8 cellular contexts compared by ENCODE assay signal in genomic region chr16:3087243-3087791, GRCh38. TPM values are rescaled to one million over a fixed set of nuclear protein-coding genes. Genes with fewer than 3 reads are reported as not detected.
DNase-seq lines count a peak whose midpoint lies in the region; ATAC-seq and TF ChIP-seq lines count a peak whose summit lies in the region.

No MANE protein-coding gene starts in this region.

- H3K27ac Mint-ChIP-seq in progenitor cell of endocrine pancreas = no peak overlapping the region

- ATAC-seq in HG03108 (IDR thresholded peaks at IDR 0.05; ENCODE audit: unreplicated experiment) = no peak

- H3K4me3 Mint-ChIP-seq in progenitor cell of endocrine pancreas (ENCODE audit: low read depth) = no peak overlapping the region

- H3K27me3 Mint-ChIP-seq in progenitor cell of endocrine pancreas = no peaks in the 10 kb centered on the region

- no peaks in the 10 kb centered on the region for H3K36me3 Mint-ChIP-seq in progenitor cell of endocrine pancreas (ENCODE audit: insufficient read depth)

- no peaks in the 10 kb centered on the region for H3K27me3 ChIP-seq in ascending aorta

- H3K36me3 ChIP-seq in ascending aorta = no peaks in the 10 kb centered on the region

- H3K4me1 ChIP-seq in ascending aorta = no peaks in the 10 kb centered on the region

- DNase-seq in GM03348 (ENCODE audit: low spot score) (peak; percentile 3), fibroblast of the aortic adventitia (ENCODE audit: low read depth) (no peak), progenitor cell of endocrine pancreas (ENCODE audit: low spot score, unreplicated experiment) (no peak), ascending aorta (ENCODE audit: low spot score in 2 of 2) (no peak), DMS 273 (lab: John Stamatoyannopoulos, UW; ENCODE audit: unreplicated experiment) (no peak), NCI-H1694 (lab: John Stamatoyannopoulos, UW) (no peak)

- H3K27ac ChIP-seq in ascending aorta = no peak overlapping the region

- no peaks in the 10 kb centered on the region for H3K9me3 ChIP-seq in ascending aorta

- peaks cover 1% of the 10 kb centered on the region for H3K4me1 Mint-ChIP-seq in progenitor cell of endocrine pancreas (ENCODE audit: low read depth)

- intact Hi-C loops in ascending aorta (cut with DNase I) = no loop called here

- no peaks in the 10 kb centered on the region for H3K9me3 Mint-ChIP-seq in progenitor cell of endocrine pancreas (ENCODE audit: low read depth)

- TF ChIP-seq CTCF in fibroblast of the aortic adventitia (IDR thresholded peaks at IDR 0.05; ENCODE audit: insufficient read depth, low read length) (peak; percentile 30), progenitor cell of endocrine pancreas (IDR thresholded peaks at IDR 0.05; ENCODE audit: unreplicated experiment) (peak; percentile 23), ascending aorta (IDR thresholded peaks at IDR 0.05) (peak in 1 of 3 experiments; percentile 22)

- H3K4me3 ChIP-seq in fibroblast of the aortic adventitia (ENCODE audit: low read depth, low read length) (no peak overlapping the region), ascending aorta (peak overlapping the region in 1 of 2 donors; percentile 41)

TF ChIP-seq in PFSK-1, 5 proteins besides CTCF, POLR2A, EP300 and RAD21:
- TF ChIP-seq TAF1 (IDR thresholded peaks at IDR 0.05; ENCODE audit: borderline replicate concordance, insufficient read depth, low read length) = no peak
- peak; percentile 59 to 81; a peak in 2 of 4 replicates for TF ChIP-seq REST (IDR thresholded peaks at IDR 0.05; ENCODE audit: insufficient read depth in 1 of 2, low read depth in 2 of 2, low read length in 2 of 2)
- no peak for TF ChIP-seq SIN3A (IDR thresholded peaks at IDR 0.05; ENCODE audit: borderline replicate concordance, insufficient read depth, low read length)

RNA-seq across cellular contexts. Expression of gene ZSCAN10, which starts 11.8 kb away (rescaled TPM):
- not detected for polyA plus RNA-seq in PFSK-1 (2012; ENCODE audit: insufficient read length, low read depth)
- total RNA-seq in fibroblast of the aortic adventitia (ENCODE audit: low replicate concordance) (not detected in 2 replicates), progenitor cell of endocrine pancreas (0.33 and 0.34 TPM in 2 replicates), ascending aorta (not detected)

RNA-seq across cellular contexts. Expression of gene IL32, which starts 21.9 kb away (rescaled TPM):
- polyA plus RNA-seq in PFSK-1 (2012; ENCODE audit: insufficient read length, low read depth) = 2.5 TPM
- total RNA-seq in fibroblast of the aortic adventitia (ENCODE audit: low replicate concordance) = 7.6 and 7.8 TPM in 2 replicates
- 2.9 and 4.6 TPM in 2 replicates for total RNA-seq in progenitor cell of endocrine pancreas
- 139 TPM for total RNA-seq in ascending aorta

RNA-seq across cellular contexts. Expression of gene ZNF205, which starts 25.1 kb away (rescaled TPM):
- polyA plus RNA-seq in PFSK-1 (2012; ENCODE audit: insufficient read length, low read depth) = 27.1 TPM
- total RNA-seq in fibroblast of the aortic adventitia (ENCODE audit: low replicate concordance) (12.3 and 14.7 TPM in 2 replicates), progenitor cell of endocrine pancreas (23.3 and 23.9 TPM in 2 replicates), ascending aorta (49.8 TPM)

RNA-seq across cellular contexts. Expression of gene MMP25, which starts 41.0 kb away (rescaled TPM):
- 1.2 TPM for polyA plus RNA-seq in PFSK-1 (2012; ENCODE audit: insufficient read length, low read depth)
- total RNA-seq in fibroblast of the aortic adventitia (ENCODE audit: low replicate concordance) (not detected in 2 replicates), progenitor cell of endocrine pancreas (0.13 and 0.19 TPM in 2 replicates), ascending aorta (0.21 TPM)

RNA-seq across cellular contexts. Expression of gene ZNF213, which starts 47.5 kb away (rescaled TPM):
- polyA plus RNA-seq in PFSK-1 (2012; ENCODE audit: insufficient read length, low read depth) = 10.4 TPM
- 6.9 and 7.0 TPM in 2 replicates for total RNA-seq in fibroblast of the aortic adventitia (ENCODE audit: low replicate concordance)
- 13.1 and 13.4 TPM in 2 replicates for total RNA-seq in progenitor cell of endocrine pancreas
- 25.3 TPM for total RNA-seq in ascending aorta

Comparison
In these comparisons a context has a peak if more than half of its experiments do, and no peak if none do; other contexts are left out.
1. RNA of gene IL32, which starts 21.9 kb away (total RNA-seq): 139 TPM in ascending aorta (single experiment); 7.6 to 7.8 TPM in fibroblast of the aortic adventitia and 2.9 to 4.6 TPM in progenitor cell of endocrine pancreas; every median in the first group is over 10 times any median in the second.